16 cellular contexts compared by ENCODE assay signal in genomic region chr18:73594749-73595148, GRCh38.
"Had no signal": no experiment of that assay in that cellular context is flagged by ENCODE, and none has a peak within 500 bp of the region (broad histone marks: within the 10 kb centered on the region; RNA-seq: fewer than 3 reads in every experiment).

No MANE protein-coding gene starts in this region.

- ATAC-seq: activated CD4-positive, alpha-beta T cell treated with anti-CD3 and anti-CD28 coated beads for 36 hours; natural killer cell treated with Interleukin-12 subunit alpha and Interleukin-12 subunit beta and Interleukin-15 and Interleukin-18, amount 100 ng/mL, for 72 hours had no signal

- DNase-seq: activated CD4-positive, alpha-beta memory T cell treated with anti-CD3 and anti-CD28 coated beads, Interleukin-2, amount 10 ng/mL, durations not matched to agents 7 days and 5 days; activated CD4-positive, alpha-beta T cell treated with anti-CD3 and anti-CD28 coated beads for 36 hours; activated effector memory CD4-positive, alpha-beta T cell treated with Interleukin-2 at 50 U/mL for 16 hours; activated naive CD4-positive, alpha-beta T cell treated with anti-CD3 and anti-CD28 coated beads, Interleukin-2, amount 50 U/mL, for 16 hours; activated T-cell treated with anti-CD3 and anti-CD28 coated beads, Interleukin-2, amount 50 U/mL, for 24 hours; central memory CD4-positive, alpha-beta T cell; esophagus squamous epithelium; foreskin melanocyte; posterior cingulate gyrus; retina; stimulated activated CD4-positive, alpha-beta T cell treated with anti-CD3 and anti-CD28 coated beads, Interleukin-15, amount 100 ng/mL, for 24 hours; stimulated activated CD4-positive, alpha-beta T cell treated with anti-CD3 and anti-CD28 coated beads, Interleukin-4, amount 100 ng/mL, for 1 hour; stimulated activated naive CD4-positive, alpha-beta T cell; tibial artery; uterus had no signal
